27 cellular contexts compared by ENCODE assay signal in the genomic region with DNA sequence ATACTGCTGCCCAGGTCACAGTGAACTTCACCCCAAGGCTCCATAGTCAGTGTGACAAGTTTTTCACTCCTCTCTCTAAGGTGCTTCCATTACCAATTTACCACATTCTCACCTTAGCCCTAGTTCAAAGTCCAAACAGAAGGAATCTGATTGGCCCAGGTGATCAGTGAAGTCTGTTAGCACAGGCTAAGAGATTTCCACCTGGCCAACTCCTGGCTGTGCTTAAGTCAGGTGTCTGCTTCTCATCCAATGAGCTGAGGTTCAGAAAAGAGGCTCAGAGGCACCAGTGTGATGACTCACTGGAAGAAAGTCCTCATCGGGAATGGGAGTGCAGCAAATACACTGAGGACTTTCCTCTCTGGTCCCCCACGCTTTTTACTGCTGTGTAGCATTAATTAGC.
"Had no signal": no experiment of that assay in that cellular context is flagged by ENCODE, and none has a peak within 500 bp of the region (broad histone marks: within the 10 kb centered on the region; RNA-seq: fewer than 3 reads in every experiment).

No MANE protein-coding gene starts in this region.

- H3K4me1 ChIP-seq: esophagus muscularis mucosa, thyroid gland, upper lobe of left lung, vagina had no signal

- H3K9ac ChIP-seq: neural progenitor cell had no signal

- DNase-seq: activated CD4-positive, alpha-beta T cell treated with anti-CD3 and anti-CD28 coated beads for 48 hours; activated CD4-positive, alpha-beta T cell treated with anti-CD3 and anti-CD28 coated beads, Interleukin-2, amount 50 U/mL, for 48 hours; activated CD8-positive, alpha-beta memory T cell treated with anti-CD3 and anti-CD28 coated beads for 24 hours; activated effector memory CD4-positive, alpha-beta T cell treated with Interleukin-2 at 50 U/mL for 16 hours; activated naive CD4-positive, alpha-beta T cell treated with Interleukin-2 at 50 U/mL for 16 hours; anterior cingulate cortex; dermis blood vessel endothelial cell; effector CD4-positive, alpha-beta T cell; foreskin melanocyte; heart right ventricle; left cardiac atrium; midbrain; natural killer cell; right cardiac atrium; stimulated activated CD4-positive, alpha-beta T cell treated with anti-CD3 and anti-CD28 coated beads, Interleukin-4, amount 100 ng/mL, for 24 hours; stomach; T-helper 9 cell; thyroid gland; upper lobe of left lung; WERI-Rb-1 had no signal

- H3K36me3 ChIP-seq: esophagus muscularis mucosa, heart right ventricle, neural progenitor cell, stomach, thyroid gland, upper lobe of left lung, vagina, WERI-Rb-1 had no signal

- FAIRE-seq: colon, islet of Langerhans had no signal

- H2AFZ ChIP-seq: neural progenitor cell had no signal

- H3K27me3 ChIP-seq: esophagus muscularis mucosa, heart right ventricle, neural progenitor cell, stomach, thyroid gland, upper lobe of left lung, vagina had no signal

- ATAC-seq: activated CD4-positive, CD25-positive, alpha-beta regulatory T cell treated with anti-CD3 and anti-CD28 coated beads, Interleukin-2, amount 50 U/mL, for 24 hours; heart right ventricle; left cardiac atrium; natural killer cell; right cardiac atrium; stimulated activated effector memory CD8-positive, alpha-beta T cell treated with anti-CD3 and anti-CD28 coated beads, Interleukin-12 subunit alpha, Interleukin-12 subunit beta, amount 100 ng/mL, for 72 hours had no signal

- H3K4me3 ChIP-seq: esophagus muscularis mucosa, heart right ventricle, neural progenitor cell, stomach, thyroid gland, upper lobe of left lung, vagina had no signal

- H3K4me2 ChIP-seq: neural progenitor cell had no signal

- H3K27ac ChIP-seq: esophagus muscularis mucosa, heart right ventricle, neural progenitor cell, stomach, thyroid gland, upper lobe of left lung, vagina, WERI-Rb-1 had no signal

- H3K9me3 ChIP-seq: esophagus muscularis mucosa, stomach, thyroid gland, vagina had no signal
